Comparison of ENCODE assay signal across 8 cellular contexts in the genomic region with DNA sequence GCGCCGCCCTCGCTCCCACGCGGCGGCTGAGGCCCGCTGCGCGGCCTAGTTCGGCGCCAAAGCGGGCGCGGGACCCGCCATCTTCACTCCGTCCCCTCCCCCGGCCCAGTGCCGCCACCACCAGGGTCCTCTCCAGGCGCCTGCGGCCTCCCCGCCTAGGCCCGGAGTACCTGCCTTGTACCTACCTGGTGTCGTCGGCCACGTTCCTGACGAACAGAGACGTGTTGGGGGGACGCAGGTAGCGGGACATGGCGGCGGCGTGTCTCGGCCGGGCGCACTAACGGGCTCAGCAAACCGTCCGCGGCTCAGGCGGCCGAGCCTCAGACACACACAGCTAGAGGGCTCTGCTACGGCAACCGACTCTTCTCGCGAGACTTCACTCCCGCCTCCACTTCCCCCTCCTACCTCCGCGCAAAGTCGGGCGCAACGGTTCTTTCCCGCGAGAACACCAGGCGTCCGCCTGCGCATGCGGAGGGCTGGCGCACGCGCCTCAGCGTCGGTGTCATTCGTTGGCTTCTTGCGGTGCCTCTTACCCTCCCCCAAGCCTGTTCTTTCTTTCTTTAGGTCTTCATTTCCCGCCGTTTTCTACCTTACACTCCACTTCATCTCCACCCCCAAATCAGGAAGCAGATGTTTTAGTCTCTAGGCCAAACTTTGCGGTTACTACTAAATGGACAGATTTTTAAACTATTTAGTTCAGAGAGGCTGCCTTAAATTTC. TPM values are rescaled to one million over a fixed set of nuclear protein-coding genes. Genes with fewer than 3 reads are reported as not detected.
DNase-seq lines count a peak whose midpoint lies in the region; ATAC-seq and TF ChIP-seq lines count a peak whose summit lies in the region.

A gene (minus strand): TSS at position 322 of the 719 bp plus-strand sequence. CDS start 72 bp downstream, at position 250.

- H3K4me1 Mint-ChIP-seq in CD14-positive monocyte, result peaks cover 40% of the 10 kb centered on the region

- H3K27me3 Mint-ChIP-seq in CD14-positive monocyte (ENCODE audit: low read depth in 3 of 3), result peaks cover 0 to 2% (median 0%) of the 10 kb centered on the region in 3 donors

- H3K4me3 Mint-ChIP-seq in CD14-positive monocyte, result peak within 1 kb of the TSS; percentile 82 to 97

- TF ChIP-seq CTCF in CD14-positive monocyte (IDR thresholded peaks at IDR 0.05), result peak; percentile 19

- no peaks in the 10 kb centered on the region for H3K9me3 Mint-ChIP-seq in CD14-positive monocyte

- DNase-seq in CD14-positive monocyte (ENCODE audit: low spot score) (peak; percentile 98), NCI-H748 (lab: John Stamatoyannopoulos, UW; ENCODE audit: unreplicated experiment) (peak; percentile 98), dedifferentiated amniotic fluid mesenchymal stem cell (ENCODE audit: extremely low spot score) (peak; percentile 99), left lobe of liver (ENCODE audit: low spot score) (peak; percentile 99)
- peak; percentile 96 for DNase-seq in activated CD4-positive, alpha-beta T cell treated with anti-CD3 and anti-CD28 coated beads, Interleukin-2, amount 50 U/mL, for 1 hour
- DNase-seq in stimulated activated CD4-positive, alpha-beta T cell treated with anti-CD3 and anti-CD28 coated beads, Interleukin-2, amount 100 ng/mL, for 4 hours (ENCODE audit: low read depth), result peak; percentile 97

- ATAC-seq in GM19372 (IDR thresholded peaks at IDR 0.05; ENCODE audit: low read depth, unreplicated experiment) (peak; percentile 91), HG03558 (IDR thresholded peaks at IDR 0.05; ENCODE audit: extremely low read depth, unreplicated experiment) (peak; percentile 77), left lobe of liver (peak; percentile 98)

- intact Hi-C loops in CD14-positive monocyte (cut with micrococcal nuclease), result no loop called here

- peak within 1 kb of the TSS; percentile 89 to 98 (median 96) for H3K27ac Mint-ChIP-seq in CD14-positive monocyte

- peaks cover 7 to 10% of the 10 kb centered on the region in 2 donors for H3K36me3 Mint-ChIP-seq in CD14-positive monocyte

RNA-seq across cellular contexts. Expression of the gene that starts here (rescaled TPM):
- 10 to 100 TPM; 75.6 to 76.2 TPM for polyA plus RNA-seq in CD14-positive monocyte
- total RNA-seq in left lobe of liver, result 31.1 TPM

Comparison
In these comparisons a context has a peak if more than half of its experiments do, and no peak if none do; other contexts are left out.
1. Peak in every context shown above with its lines: DNase-seq and ATAC-seq.